ENCODE assay signal across 14 cellular contexts in genomic region chr16:86240716-86241363, GRCh38.
"Had no signal": no experiment of that assay in that cellular context is flagged by ENCODE, and none has a peak within 500 bp of the region (broad histone marks: within the 10 kb centered on the region; RNA-seq: fewer than 3 reads in every experiment).

No MANE protein-coding gene starts in this region.

- H3K4me3 ChIP-seq: cardiac muscle cell, psoas muscle, thoracic aorta, uterus had no signal

- H3K4me3 Mint-ChIP-seq: activated CD8-positive, alpha-beta memory T cell treated with anti-CD3 and anti-CD28 coated beads, Interleukin-2, amount 10 ng/mL, durations not matched to agents 7 days and 5 days; neural crest cell; T-helper 2 cell treated with Interferon-gamma antibody and Interleukin-4, amounts not matched to agents 5 μg/mL and 100 μg/mL, for 36 hours had no signal

- H3K27me3 ChIP-seq: cardiac muscle cell, uterus had no signal

- H3K27ac ChIP-seq: cardiac muscle cell, psoas muscle, thoracic aorta, uterus had no signal

- ATAC-seq: activated CD8-positive, alpha-beta memory T cell treated with anti-CD3 and anti-CD28 coated beads, Interleukin-2, amount 10 ng/mL, durations not matched to agents 7 days and 5 days; esophagus mucosa; psoas muscle; sciatic nerve had no signal

- H3K9me3 Mint-ChIP-seq: neural crest cell; T-helper 2 cell treated with Interferon-gamma antibody and Interleukin-4, amounts not matched to agents 5 μg/mL and 100 μg/mL, for 36 hours had no signal

- H3K27ac Mint-ChIP-seq: activated CD8-positive, alpha-beta memory T cell treated with anti-CD3 and anti-CD28 coated beads, Interleukin-2, amount 10 ng/mL, durations not matched to agents 7 days and 5 days; T-helper 2 cell treated with Interferon-gamma antibody and Interleukin-4, amounts not matched to agents 5 μg/mL and 100 μg/mL, for 36 hours had no signal

- DNase-seq: activated CD4-positive, alpha-beta T cell treated with anti-CD3 and anti-CD28 coated beads, Interleukin-2, amount 50 U/mL, for 1 hour; activated CD8-positive, alpha-beta memory T cell treated with anti-CD3 and anti-CD28 coated beads, Interleukin-2, amount 10 ng/mL, durations not matched to agents 7 days and 5 days; activated naive CD4-positive, alpha-beta T cell treated with anti-CD3 and anti-CD28 coated beads, Interleukin-2, amount 50 U/mL, for 16 hours; activated T-cell treated with anti-CD3 and anti-CD28 coated beads, Interleukin-2, amount 50 U/mL, for 1 hour; hypothalamus; psoas muscle; stimulated activated CD4-positive, alpha-beta T cell treated with anti-CD3 and anti-CD28 coated beads, Interleukin-1b, Interleukin-23, amount 100 ng/mL, for 48 hours had no signal

- H3K9me3 ChIP-seq: psoas muscle, thoracic aorta, uterus had no signal

- H3K4me1 Mint-ChIP-seq: activated CD8-positive, alpha-beta memory T cell treated with anti-CD3 and anti-CD28 coated beads, Interleukin-2, amount 10 ng/mL, durations not matched to agents 7 days and 5 days had no signal

- H3K36me3 ChIP-seq: cardiac muscle cell, thoracic aorta, uterus had no signal

- H3K4me1 ChIP-seq: psoas muscle, uterus had no signal

- H3K36me3 Mint-ChIP-seq: activated CD8-positive, alpha-beta memory T cell treated with anti-CD3 and anti-CD28 coated beads, Interleukin-2, amount 10 ng/mL, durations not matched to agents 7 days and 5 days had no signal
